Comparison of ENCODE assay signal across 8 cellular contexts in genomic region chr17:50482516-50482915, GRCh38. TPM values are rescaled to one million over a fixed set of nuclear protein-coding genes. Genes with fewer than 3 reads are reported as not detected.
DNase-seq lines count a peak whose midpoint lies in the region; ATAC-seq and TF ChIP-seq lines count a peak whose summit lies in the region.

No MANE protein-coding gene starts in this region.

- no peaks in the 10 kb centered on the region for H3K9me3 ChIP-seq in SK-N-SH

- H3K27me3 ChIP-seq in SK-N-SH (ENCODE audit: insufficient read depth) = no peaks in the 10 kb centered on the region

- peaks cover 18% of the 10 kb centered on the region for H3F3A ChIP-seq in SK-N-SH (replicated peaks; ENCODE audit: insufficient read depth)

- no peak overlapping the region for H2AFZ ChIP-seq in SK-N-SH (ENCODE audit: low read depth)

- H3K27me3 Mint-ChIP-seq in activated naive CD4-positive, alpha-beta T cell treated with anti-CD3 and anti-CD28 coated beads, Interleukin-2, amount 50 U/mL, for 24 hours = no peaks in the 10 kb centered on the region
- H3K27me3 Mint-ChIP-seq in osteocyte (ENCODE audit: unreplicated experiment) = no peaks in the 10 kb centered on the region

- H3K79me2 ChIP-seq in SK-N-SH (ENCODE audit: insufficient read depth) = peaks cover 16% of the 10 kb centered on the region

- H3K4me1 ChIP-seq in SK-N-SH (ENCODE audit: control insufficient read depth in 1 of 2, insufficient read depth in 2 of 2, low read depth in 1 of 2, low read length in 1 of 2) = peaks cover 10 to 17% of the 10 kb centered on the region in 2 experiments; a peak in 2 of 4 replicates

- H3K27ac ChIP-seq in SK-N-SH (ENCODE audit: low read depth in 2 of 2, low read length in 1 of 2) = peak overlapping the region; percentile 69 to 88
- peak overlapping the region; percentile 28 for H3K27ac ChIP-seq in temporal lobe (ENCODE audit: low read depth, low read length)

- H3K36me3 ChIP-seq in SK-N-SH (replicated peaks in 1 of 2; ENCODE audit: control insufficient read depth in 1 of 2, insufficient read depth in 2 of 2, low read length in 1 of 2) = peaks cover 23 to 53% of the 10 kb centered on the region in 2 experiments

- H3K4me2 ChIP-seq in SK-N-SH = no peak overlapping the region; the same call in 1 of the 2 replicates

- peaks cover 31% of the 10 kb centered on the region for H3K4me1 Mint-ChIP-seq in activated naive CD4-positive, alpha-beta T cell treated with anti-CD3 and anti-CD28 coated beads, Interleukin-2, amount 50 U/mL, for 24 hours
- H3K4me1 Mint-ChIP-seq in osteocyte (ENCODE audit: unreplicated experiment) = peaks cover 19% of the 10 kb centered on the region

- no peaks in the 10 kb centered on the region for H4K20me1 ChIP-seq in SK-N-SH (ENCODE audit: insufficient read depth)

- H3K27ac Mint-ChIP-seq in activated naive CD4-positive, alpha-beta T cell treated with anti-CD3 and anti-CD28 coated beads, Interleukin-2, amount 50 U/mL, for 24 hours = peak overlapping the region; percentile 62
- H3K27ac Mint-ChIP-seq in osteocyte (ENCODE audit: unreplicated experiment) = peak overlapping the region; percentile 74

- DNase-seq in GM12864 (ENCODE audit: low read depth) = peak; percentile 37
- DNase-seq in LNCaP clone FGC (ENCODE audit: low read depth) = peak; percentile 83
- peak; percentile 88 for DNase-seq in SK-N-SH
- peak; percentile 82 for DNase-seq in glomerular endothelial cell (ENCODE audit: extremely low read depth, low read depth, low spot score)
- DNase-seq in osteocyte (ENCODE audit: extremely low spot score, unreplicated experiment) = peak; percentile 96

- TF ChIP-seq CTCF in GM12864 (IDR thresholded peaks at IDR 0.05; ENCODE audit: low read depth, low read length, missing control alignments) (peak; percentile 91), LNCaP clone FGC (IDR thresholded peaks at IDR 0.05; ENCODE audit: control insufficient read depth, extremely low read depth, insufficient read depth) (peak; percentile 97), SK-N-SH (IDR thresholded peaks at IDR 0.05) (peak; percentile 100), osteocyte (IDR thresholded peaks at IDR 0.05) (peak; percentile 89)

- no peaks in the 10 kb centered on the region for H3K9me3 Mint-ChIP-seq in activated naive CD4-positive, alpha-beta T cell treated with anti-CD3 and anti-CD28 coated beads, Interleukin-2, amount 50 U/mL, for 24 hours
- no peaks in the 10 kb centered on the region for H3K9me3 Mint-ChIP-seq in osteocyte (ENCODE audit: unreplicated experiment)

- no peak overlapping the region for H3K4me3 ChIP-seq in GM12864 (ENCODE audit: low read depth, low read length)
- H3K4me3 ChIP-seq in LNCaP clone FGC (ENCODE audit: low read depth, low read length) = no peak overlapping the region
- H3K4me3 ChIP-seq in SK-N-SH (ENCODE audit: low read depth in 2 of 2, low read length in 1 of 2) = no peak overlapping the region; a peak in 1 of 4 replicates

- TF ChIP-seq RAD21 in SK-N-SH (IDR thresholded peaks at IDR 0.05; ENCODE audit: low read length) = peak; percentile 95

- under 1% methylated on average over 7 of the region's 7 CpGs for WGBS in SK-N-SH (ENCODE audit: low lambda C conversion rate)

- POLR2A ChIA-PET in SK-N-SH (lab: Yijun Ruan, JAX) = no interaction called here

- no peak for ATAC-seq in HG02938 (IDR thresholded peaks at IDR 0.05; ENCODE audit: unreplicated experiment)

- no peak for TF ChIP-seq EP300 in SK-N-SH (IDR thresholded peaks at IDR 0.05; ENCODE audit: borderline replicate concordance in 1 of 2, low read depth in 1 of 2, low read length in 1 of 2)

- no peaks in the 10 kb centered on the region for H3K9me2 ChIP-seq in SK-N-SH

- H3K4me3 Mint-ChIP-seq in activated naive CD4-positive, alpha-beta T cell treated with anti-CD3 and anti-CD28 coated beads, Interleukin-2, amount 50 U/mL, for 24 hours = no peak overlapping the region
- no peak overlapping the region for H3K4me3 Mint-ChIP-seq in osteocyte (ENCODE audit: unreplicated experiment)

- CTCF ChIA-PET in SK-N-SH (lab: Yijun Ruan, JAX) = interaction anchor here (0.6 to 9.8 kb wide), 37 partner anchors 8 to 359 kb away, joined by 3 to 183 read pairs (median 5); partner anchors contain the start of genes CHAD, EME1, EPN3 and MRPL27

- H3K9ac ChIP-seq in SK-N-SH = no peak overlapping the region; the same call in 1 of the 2 replicates

- peaks cover 10% of the 10 kb centered on the region for H3K36me3 Mint-ChIP-seq in activated naive CD4-positive, alpha-beta T cell treated with anti-CD3 and anti-CD28 coated beads, Interleukin-2, amount 50 U/mL, for 24 hours
- peaks cover 24% of the 10 kb centered on the region for H3K36me3 Mint-ChIP-seq in osteocyte (ENCODE audit: unreplicated experiment)

TF ChIP-seq in SK-N-SH, 30 proteins besides CTCF, POLR2A, EP300 and RAD21 (continues in another document):
- TF ChIP-seq MAX (IDR thresholded peaks at IDR 0.05; ENCODE audit: low read depth) = peak; percentile 71
- TF ChIP-seq RCOR1 (IDR thresholded peaks at IDR 0.05; ENCODE audit: low read length) = peak; percentile 53; the same call in 1 of the 2 replicates
- TF ChIP-seq NFIC (IDR thresholded peaks at IDR 0.05; ENCODE audit: borderline replicate concordance) = peak; percentile 91
- TF ChIP-seq GATA2 (CRISPR knock-in tag; IDR thresholded peaks at IDR 0.05) = no peak
- no peak for TF ChIP-seq TAF1 (IDR thresholded peaks at IDR 0.05; ENCODE audit: borderline replicate concordance, low read depth, low read length)
- peak; percentile 83; the same call in 1 of the 2 replicates for TF ChIP-seq FOSL2 (IDR thresholded peaks at IDR 0.05; ENCODE audit: borderline replicate concordance, low read depth)
- no peak for TF ChIP-seq PBX3 (IDR thresholded peaks at IDR 0.05)
- TF ChIP-seq FOXM1 (IDR thresholded peaks at IDR 0.05; ENCODE audit: low read depth) = no peak
- no peak for TF ChIP-seq REST (IDR thresholded peaks at IDR 0.05; ENCODE audit: low read depth, low read length)

RNA-seq across cellular contexts. Expression of gene RSAD1, which starts 3.9 kb away (rescaled TPM):
- 44.7 and 58.9 TPM in 2 replicates for polyA plus RNA-seq in SK-N-SH (2012; rRNA removed)
- polyA plus RNA-seq in SK-N-SH (2012; cell fraction: cytosol; rRNA removed) = 27.0 and 35.4 TPM in 2 replicates
- 171 and 180 TPM in 2 replicates for polyA plus RNA-seq in SK-N-SH (2012; cell fraction: nucleus; rRNA removed)
- total RNA-seq in glomerular endothelial cell (30.1 and 34.7 TPM in 2 replicates), osteocyte (36.7 and 37.5 TPM in 2 replicates), temporal lobe (17.9 TPM)

RNA-seq across cellular contexts. Expression of gene CHAD, which starts 13.8 kb away (rescaled TPM):
- not detected in 2 replicates for polyA plus RNA-seq in SK-N-SH (2012; rRNA removed)
- polyA plus RNA-seq in SK-N-SH (2012; cell fraction: cytosol; rRNA removed) = not detected in 2 replicates
- 0.04 TPM in 1 of 2 replicates, not detected in the other for polyA plus RNA-seq in SK-N-SH (2012; cell fraction: nucleus; rRNA removed)
- total RNA-seq in glomerular endothelial cell (not detected in 2 replicates), osteocyte (not detected in 2 replicates), temporal lobe (0.25 TPM)

RNA-seq across cellular contexts. Expression of gene MYCBPAP, which starts 25.7 kb away (rescaled TPM):
- polyA plus RNA-seq in SK-N-SH (2012; rRNA removed) = 2.4 and 4.4 TPM in 2 replicates
- polyA plus RNA-seq in SK-N-SH (2012; cell fraction: cytosol; rRNA removed) = 1.8 and 1.9 TPM in 2 replicates
- 17.3 and 17.7 TPM in 2 replicates for polyA plus RNA-seq in SK-N-SH (2012; cell fraction: nucleus; rRNA removed)
- 0.23 and 1.6 TPM in 2 replicates for total RNA-seq in glomerular endothelial cell
- total RNA-seq in osteocyte = 0.46 and 0.81 TPM in 2 replicates
- 1.2 TPM for total RNA-seq in temporal lobe

RNA-seq across cellular contexts. Expression of gene EPN3, which starts 50.0 kb away (rescaled TPM):
- 0.05 and 0.06 TPM in 2 replicates for polyA plus RNA-seq in SK-N-SH (2012; rRNA removed)
- polyA plus RNA-seq in SK-N-SH (2012; cell fraction: cytosol; rRNA removed) = 0.03 and 0.12 TPM in 2 replicates
- 0.15 and 0.46 TPM in 2 replicates for polyA plus RNA-seq in SK-N-SH (2012; cell fraction: nucleus; rRNA removed)
- total RNA-seq in glomerular endothelial cell = 0.23 and 7.4 TPM in 2 replicates
- not detected in 2 replicates for total RNA-seq in osteocyte
- total RNA-seq in temporal lobe = not detected

RNA-seq across cellular contexts. Expression of gene ACSF2, which starts 56.5 kb away (rescaled TPM):
- 46.6 and 49.5 TPM in 2 replicates for polyA plus RNA-seq in SK-N-SH (2012; rRNA removed)
- 34.6 and 41.5 TPM in 2 replicates for polyA plus RNA-seq in SK-N-SH (2012; cell fraction: cytosol; rRNA removed)
- 128 and 151 TPM in 2 replicates for polyA plus RNA-seq in SK-N-SH (2012; cell fraction: nucleus; rRNA removed)
- total RNA-seq in glomerular endothelial cell (32.6 and 37.2 TPM in 2 replicates), osteocyte (25.4 and 28.1 TPM in 2 replicates), temporal lobe (3.0 TPM)

Comparison
In these comparisons a context has a peak if more than half of its experiments do, and no peak if none do; other contexts are left out.
1. DNase-seq: peak in every context shown above with its lines; median percentile 96 in osteocyte; 88 in SK-N-SH; 83 in LNCaP clone FGC; 82 in glomerular endothelial cell; 37 in GM12864.